24 cellular contexts compared by ENCODE assay signal in genomic region chr2:239960929-239961661, GRCh38.
DNase-seq lines count a peak whose midpoint lies in the region; TF ChIP-seq lines count a peak whose summit lies in the region.
"Had no signal": no experiment of that assay in that cellular context is flagged by ENCODE, and none has a peak within 500 bp of the region (broad histone marks: within the 10 kb centered on the region; RNA-seq: fewer than 3 reads in every experiment).

No MANE protein-coding gene starts in this region.

- H2AFZ ChIP-seq in osteoblast (ENCODE audit: low read length): no peak overlapping the region

- intact Hi-C loops in CD4-positive, alpha-beta memory T cell (cut with micrococcal nuclease): no loop called here

- no peak overlapping the region for H3K27ac Mint-ChIP-seq in CD4-positive, alpha-beta memory T cell

- H3K27me3 ChIP-seq in WERI-Rb-1 (ENCODE audit: insufficient read depth, low read depth, severe bottlenecking) (no peaks in the 10 kb centered on the region), osteoblast (ENCODE audit: insufficient read depth, low read length) (no peaks in the 10 kb centered on the region)
- no peaks in the 10 kb centered on the region for H3K27me3 ChIP-seq in CD4-positive, alpha-beta memory T cell (ENCODE audit: insufficient read depth, low read length)
- H3K27me3 ChIP-seq: body of pancreas, gastrocnemius medialis, neutrophil, SJSA1, transverse colon had no signal

- H4K20me1 ChIP-seq in osteoblast (ENCODE audit: insufficient read depth, low read length): no peaks in the 10 kb centered on the region

- H3K36me3 ChIP-seq in WERI-Rb-1: peaks cover 9% of the 10 kb centered on the region
- peaks cover 15% of the 10 kb centered on the region for H3K36me3 ChIP-seq in osteoblast (ENCODE audit: insufficient read depth, low read length)
- peaks cover 28% of the 10 kb centered on the region for H3K36me3 ChIP-seq in CD4-positive, alpha-beta memory T cell (ENCODE audit: insufficient read depth, low read length)

- peak; percentile 48 for DNase-seq in activated effector memory CD4-positive, alpha-beta T cell treated with anti-CD3 and anti-CD28 coated beads, Interleukin-2, amount 50 U/mL, for 16 hours
- no peak for DNase-seq in activated effector memory CD4-positive, alpha-beta T cell treated with Interleukin-2 at 50 U/mL for 16 hours
- DNase-seq in WERI-Rb-1 (no peak), osteoblast (ENCODE audit: insufficient read length, low spot score, missing footprints) (peak; percentile 60), NCI-H2196 (lab: John Stamatoyannopoulos, UW; ENCODE audit: unreplicated experiment) (no peak), hypothalamus (lab: John Stamatoyannopoulos, UW) (no peak)
- no peak for DNase-seq in CD4-positive, alpha-beta memory T cell
- DNase-seq: activated CD8-positive, alpha-beta memory T cell treated with anti-CD3 and anti-CD28 coated beads, Interleukin-2, amount 50 U/mL, for 4 hours; activated naive CD4-positive, alpha-beta T cell; dermis blood vessel endothelial cell; DMS153; gastrocnemius medialis; Karpas-422; mucosa of descending colon; NCI-H1105 treated with DMSO at 0.1 percent for 48 hours; retina; stimulated activated naive CD4-positive, alpha-beta T cell treated with Interleukin-2 at 50 U/mL for 16 hours; T1000; transverse colon had no signal

- peaks cover 0 to 4% (median under 1%) of the 10 kb centered on the region in 4 donors for H3K4me1 Mint-ChIP-seq in CD4-positive, alpha-beta memory T cell

- H3K4me3 ChIP-seq in WERI-Rb-1 (ENCODE audit: low read depth, low read length) (no peak overlapping the region), osteoblast (ENCODE audit: insufficient read depth, low read length) (no peak overlapping the region)
- no peak overlapping the region for H3K4me3 ChIP-seq in CD4-positive, alpha-beta memory T cell (ENCODE audit: low read length in 2 of 2)
- H3K4me3 ChIP-seq: body of pancreas, gastrocnemius medialis, HAP-1, mucosa of descending colon, SJSA1, transverse colon had no signal

- POLR2A ChIA-PET in CD4-positive, alpha-beta memory T cell (lab: Charles Lee; ENCODE audit: partially characterized antibody): no interaction called here

- peaks cover 5% of the 10 kb centered on the region for H3K4me1 ChIP-seq in osteoblast (ENCODE audit: insufficient read depth, low read length)
- H3K4me1 ChIP-seq in CD4-positive, alpha-beta memory T cell (ENCODE audit: insufficient read depth, low read length): no peaks in the 10 kb centered on the region
- H3K4me1 ChIP-seq: body of pancreas, HAP-1, SJSA1 had no signal

- H3K4me2 ChIP-seq in osteoblast (ENCODE audit: insufficient read depth, low read length): no peak overlapping the region

- H3K79me2 ChIP-seq in osteoblast (ENCODE audit: insufficient read depth, low read length): no peaks in the 10 kb centered on the region

- H3K9me3 Mint-ChIP-seq in CD4-positive, alpha-beta memory T cell: no peaks in the 10 kb centered on the region

- H3K27me3 Mint-ChIP-seq in CD4-positive, alpha-beta memory T cell: no peaks in the 10 kb centered on the region

- TF ChIP-seq CTCF in GM12872 (IDR thresholded peaks at IDR 0.05; ENCODE audit: insufficient read depth, low read depth, low read length): 0 out of 3 replicates have a peak, but pooled peaks have one; percentile 21
- 0 out of 2 replicates have a peak, but pooled peaks have one; percentile 10 for TF ChIP-seq CTCF in WERI-Rb-1 (IDR thresholded peaks at IDR 0.05; ENCODE audit: low read depth, low read length)
- no peak for TF ChIP-seq CTCF in osteoblast (IDR thresholded peaks at IDR 0.05; ENCODE audit: extremely low read depth, low read depth, low read length)

- H3K27ac ChIP-seq in WERI-Rb-1 (no peak overlapping the region), osteoblast (ENCODE audit: low read depth, low read length) (no peak overlapping the region)
- no peak overlapping the region for H3K27ac ChIP-seq in CD4-positive, alpha-beta memory T cell (ENCODE audit: low read depth, low read length)
- H3K27ac ChIP-seq: body of pancreas, gastrocnemius medialis, neutrophil, SJSA1, transverse colon had no signal

- CTCF ChIA-PET in CD4-positive, alpha-beta memory T cell (lab: Charles Lee; ENCODE audit: partially characterized antibody): interaction anchor here (1.0 to 2.1 kb wide), 2 partner anchors 16 to 26 kb away, joined by 4 to 6 read pairs; no protein-coding TSS in a partner anchor

- H3K9me3 ChIP-seq in WERI-Rb-1 (ENCODE audit: severe bottlenecking) (no peaks in the 10 kb centered on the region), osteoblast (ENCODE audit: low read depth, low read length) (no peaks in the 10 kb centered on the region)
- H3K9me3 ChIP-seq in CD4-positive, alpha-beta memory T cell (ENCODE audit: control insufficient read depth in 1 of 2, low read length in 2 of 2): no peaks in the 10 kb centered on the region
- H3K9me3 ChIP-seq: body of pancreas, gastrocnemius medialis, HAP-1, mucosa of descending colon, neutrophil, SJSA1, transverse colon had no signal

- H3K36me3 Mint-ChIP-seq in CD4-positive, alpha-beta memory T cell: peaks cover 36 to 71% of the 10 kb centered on the region in 2 donors

- no peak overlapping the region for H3K4me3 Mint-ChIP-seq in CD4-positive, alpha-beta memory T cell

Comparison
In these comparisons a context has a peak if more than half of its experiments do, and no peak if none do; other contexts are left out.
1. DNase-seq: peak in activated effector memory CD4-positive, alpha-beta T cell treated with anti-CD3 and anti-CD28 coated beads, Interleukin-2, amount 50 U/mL, for 16 hours (single experiment) and osteoblast (single experiment); none in activated effector memory CD4-positive, alpha-beta T cell treated with Interleukin-2 at 50 U/mL for 16 hours (single experiment), WERI-Rb-1 (single experiment), CD4-positive, alpha-beta memory T cell (0 of 5), NCI-H2196 (single experiment) and hypothalamus (0 of 51).